8 cellular contexts compared by ENCODE assay signal in the genomic region with DNA sequence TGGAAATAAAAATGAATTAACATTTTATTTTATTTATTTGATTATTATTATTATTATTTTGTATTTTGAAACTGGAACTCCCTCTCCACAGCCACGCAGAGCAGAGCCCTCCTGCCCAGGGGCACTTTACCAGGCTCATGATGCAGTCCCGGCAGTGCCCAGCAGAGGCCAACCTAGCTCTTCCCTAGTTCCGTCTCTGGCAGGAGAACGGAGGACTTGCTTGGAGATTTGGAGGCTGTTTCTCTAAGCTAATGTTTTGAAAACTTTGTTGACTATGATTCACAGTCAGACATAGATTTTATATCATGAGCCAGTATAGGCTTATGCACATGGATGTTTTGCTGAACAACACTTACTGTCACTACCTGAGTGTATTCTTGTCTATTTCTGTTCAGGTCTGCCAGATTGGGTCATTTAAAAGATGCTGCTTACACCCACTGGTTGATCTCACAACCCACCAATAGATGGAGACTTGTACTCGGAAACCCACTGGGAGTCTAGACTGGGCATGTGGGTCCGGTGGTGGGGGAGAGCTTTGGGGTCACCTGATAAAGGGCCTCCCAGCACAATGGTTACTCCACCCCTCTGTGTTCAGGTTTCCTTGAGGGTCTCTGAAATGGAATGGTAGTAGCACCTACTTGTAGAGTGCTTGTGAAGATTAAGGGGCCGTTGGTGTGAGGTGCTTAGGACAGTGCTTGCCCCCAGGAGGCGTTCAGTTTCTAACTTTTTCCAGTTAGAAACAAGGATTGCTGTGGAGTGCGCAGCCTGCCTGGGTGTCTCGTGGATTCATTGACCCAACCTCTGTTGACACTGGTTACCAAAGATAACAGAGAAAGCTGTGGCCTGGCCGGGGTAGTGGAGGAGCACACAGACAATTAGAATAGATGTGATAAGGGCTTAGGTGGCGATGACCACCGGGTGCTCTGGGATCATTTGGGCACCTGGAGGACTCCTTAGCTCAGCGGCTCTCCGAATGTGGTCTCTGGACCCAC.
A peak's percentile ranks its signal among the peaks of the same experiment; 100 is the strongest.
DNase-seq lines count a peak whose midpoint lies in the region; ATAC-seq lines count a peak whose summit lies in the region.

No MANE protein-coding gene starts in this region.

- no peaks in the 10 kb centered on the region for H3K27me3 ChIP-seq in CD8-positive, alpha-beta memory T cell (ENCODE audit: insufficient read depth, low read length, poor library complexity, severe bottlenecking)
- no peaks in the 10 kb centered on the region for H3K27me3 ChIP-seq in NT2/D1 (ENCODE audit: insufficient read depth, insufficient read length)

- no peaks in the 10 kb centered on the region for H3K9me3 Mint-ChIP-seq in CD8-positive, alpha-beta memory T cell
- no peaks in the 10 kb centered on the region for H3K9me3 Mint-ChIP-seq in naive B cell

- H3K27me3 Mint-ChIP-seq in CD8-positive, alpha-beta memory T cell, result no peaks in the 10 kb centered on the region
- no peaks in the 10 kb centered on the region for H3K27me3 Mint-ChIP-seq in naive B cell

- H3K9me3 ChIP-seq in CD8-positive, alpha-beta memory T cell (ENCODE audit: low read length), result no peaks in the 10 kb centered on the region
- H3K9me3 ChIP-seq in NT2/D1 (ENCODE audit: insufficient read depth, low read length), result no peaks in the 10 kb centered on the region

- H3K4me1 ChIP-seq in CD8-positive, alpha-beta memory T cell (ENCODE audit: insufficient read depth, low read length), result no peaks in the 10 kb centered on the region
- H3K4me1 ChIP-seq in NT2/D1 (ENCODE audit: insufficient read depth, insufficient read length), result peaks cover 3% of the 10 kb centered on the region

- no peaks in the 10 kb centered on the region for H3K36me3 ChIP-seq in CD8-positive, alpha-beta memory T cell (ENCODE audit: insufficient read depth, low read length)
- no peaks in the 10 kb centered on the region for H3K36me3 ChIP-seq in NT2/D1 (ENCODE audit: insufficient read depth, insufficient read length, low read length)

- ATAC-seq in GM19372 (IDR thresholded peaks at IDR 0.05; ENCODE audit: low read depth, unreplicated experiment), result peak; percentile 78
- peak; percentile 75 for ATAC-seq in HG03565 (IDR thresholded peaks at IDR 0.05; ENCODE audit: unreplicated experiment)
- ATAC-seq in naive B cell (ENCODE audit: low read depth in 2 of 2), result peak; percentile 75 to 79

- POLR2A ChIA-PET in CD8-positive, alpha-beta memory T cell (lab: Charles Lee), result no interaction called here

- peak; percentile 18 to 61 (median 27) for DNase-seq in CD8-positive, alpha-beta memory T cell
- DNase-seq in NT2/D1 (ENCODE audit: low read depth, low spot score) (peak; percentile 46), epithelial cell of prostate (ENCODE audit: low read depth, low spot score) (peak; percentile 29), naive B cell (peak; percentile 33)
- peak; percentile 58 for DNase-seq in activated CD8-positive, alpha-beta memory T cell treated with anti-CD3 and anti-CD28 coated beads, Interleukin-2, amount 50 U/mL, for 4 hours
- peak in 4 of 6 experiments; percentile 11 to 31 (median 26) for DNase-seq in stimulated activated naive CD4-positive, alpha-beta T cell (lab: John Stamatoyannopoulos, UW)

- H3K4me3 ChIP-seq in CD8-positive, alpha-beta memory T cell (ENCODE audit: low read length), result no peak overlapping the region
- no peak overlapping the region for H3K4me3 ChIP-seq in NT2/D1 (ENCODE audit: insufficient read length, low read depth)

- no peak overlapping the region for H3K4me3 Mint-ChIP-seq in CD8-positive, alpha-beta memory T cell
- H3K4me3 Mint-ChIP-seq in naive B cell, result peak overlapping the region in 1 of 8 donors; percentile 57

- no peak overlapping the region for H3K27ac Mint-ChIP-seq in CD8-positive, alpha-beta memory T cell
- H3K27ac Mint-ChIP-seq in naive B cell, result peak overlapping the region in 2 of 6 donors; percentile 12 to 74

- no peak overlapping the region for H3K27ac ChIP-seq in CD8-positive, alpha-beta memory T cell (ENCODE audit: low read depth, low read length)
- no peak overlapping the region for H3K27ac ChIP-seq in epithelial cell of prostate

- H3K36me3 Mint-ChIP-seq in CD8-positive, alpha-beta memory T cell, result peaks cover 0 to 3% (median 2%) of the 10 kb centered on the region in 3 donors
- no peaks in the 10 kb centered on the region for H3K36me3 Mint-ChIP-seq in naive B cell

- no peak overlapping the region for H3K9ac ChIP-seq in NT2/D1 (ENCODE audit: insufficient read length, low read depth)

- CTCF ChIA-PET in CD8-positive, alpha-beta memory T cell (lab: Charles Lee), result interaction anchor here (0.6 to 3.4 kb wide), 8 partner anchors 10 to 377 kb away, joined by 3 to 28 read pairs (median 4); a partner anchor contains a TSS

- peaks cover 7 to 15% (median 10%) of the 10 kb centered on the region in 3 donors for H3K4me1 Mint-ChIP-seq in CD8-positive, alpha-beta memory T cell
- peaks cover 0 to 5% (median 0%) of the 10 kb centered on the region in 3 donors for H3K4me1 Mint-ChIP-seq in naive B cell
